ENCODE assay signal across 22 cellular contexts in the genomic region with DNA sequence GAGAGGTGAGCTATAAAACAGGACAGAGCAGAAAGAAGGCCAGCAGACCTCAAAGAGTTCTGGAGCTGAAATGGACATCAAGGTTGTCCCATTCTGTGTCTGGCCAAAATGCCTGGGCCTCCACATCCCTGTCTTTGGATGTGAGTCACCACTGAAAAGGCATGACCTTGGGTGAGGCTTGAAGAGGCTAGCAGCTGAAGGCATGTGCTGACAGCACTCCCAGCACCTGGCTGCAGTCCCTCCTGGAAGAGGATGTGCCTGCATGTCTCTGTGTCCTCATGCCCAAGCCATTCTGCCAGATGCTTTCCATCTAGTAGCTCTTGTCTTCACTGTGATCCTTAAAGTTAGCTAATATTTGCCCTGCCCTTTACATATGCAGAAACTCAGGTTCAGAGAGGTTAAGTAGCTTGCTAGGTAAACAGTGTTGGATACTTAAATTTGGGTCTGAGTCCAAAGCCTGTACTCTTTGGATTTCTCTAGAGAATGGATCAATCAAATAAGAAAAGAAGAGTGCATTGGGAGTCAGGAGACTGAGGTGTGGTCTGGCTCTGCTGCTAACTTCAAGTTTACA. TPM values are rescaled to one million over a fixed set of nuclear protein-coding genes. Genes with fewer than 3 reads are reported as not detected.
DNase-seq lines count a peak whose midpoint lies in the region; ATAC-seq and TF ChIP-seq lines count a peak whose summit lies in the region.
"Had no signal": no experiment of that assay in that cellular context is flagged by ENCODE, and none has a peak within 500 bp of the region (broad histone marks: within the 10 kb centered on the region; RNA-seq: fewer than 3 reads in every experiment).

No MANE protein-coding gene starts in this region.

- H2AFZ ChIP-seq in neuronal stem cell (ENCODE audit: low read length): no peak overlapping the region

- H3K36me3 ChIP-seq in neuronal stem cell (replicated peaks in 1 of 2; ENCODE audit: control insufficient read depth in 2 of 2, insufficient read depth in 2 of 2, low read length in 2 of 2) (no peaks in the 10 kb centered on the region), right lobe of liver (no peaks in the 10 kb centered on the region)
- H3K36me3 ChIP-seq: ascending aorta, tibial artery had no signal

- H3K4me3 ChIP-seq in LNCaP clone FGC (ENCODE audit: low read depth, low read length) (no peak overlapping the region), neuronal stem cell (ENCODE audit: low read length in 2 of 2) (peak overlapping the region in 1 of 2 donors; percentile 23), right lobe of liver (no peak overlapping the region)
- H3K4me3 ChIP-seq: ascending aorta, tibial artery had no signal

- H3K27me3 ChIP-seq in neuronal stem cell (ENCODE audit: control insufficient read depth in 3 of 3, insufficient read depth in 3 of 3, low read depth in 1 of 3, low read length in 3 of 3) (no peaks in the 10 kb centered on the region), right lobe of liver (no peaks in the 10 kb centered on the region)
- H3K27me3 ChIP-seq: ascending aorta had no signal

- no peak overlapping the region for H2BK12ac ChIP-seq in neuronal stem cell (ENCODE audit: low read length)

- peak; percentile 21 for DNase-seq in EH (ENCODE audit: low read depth)
- DNase-seq in LNCaP clone FGC (ENCODE audit: low read depth): peak; percentile 55
- no peak for DNase-seq in neuronal stem cell (ENCODE audit: low spot score)
- DNase-seq in NCI-H748 treated with DMSO at 0.1 percent for 48 hours (lab: John Stamatoyannopoulos, UW): no peak
- DNase-seq in ACHN: no peak
- DNase-seq in NCI-H1105 (lab: John Stamatoyannopoulos, UW): no peak
- no peak for DNase-seq in right lobe of liver
- DNase-seq: activated CD4-positive, alpha-beta T cell treated with anti-CD3 and anti-CD28 coated beads, Interleukin-2, amount 50 U/mL, for 4 hours; activated naive CD4-positive, alpha-beta T cell treated with Interleukin-2 at 50 U/mL for 16 hours; activated T-cell treated with anti-CD3 and anti-CD28 coated beads for 4 hours; foreskin melanocyte; left cardiac atrium; NCI-H2029; NCI-H524 treated with DMSO at 0.1 percent for 48 hours; nucleus accumbens; retina; SHP77 treated with DMSO at 0.1 percent for 48 hours; T-cell; tibial artery had no signal

- TF ChIP-seq CTCF in LNCaP clone FGC (IDR thresholded peaks at IDR 0.05; ENCODE audit: control insufficient read depth, extremely low read depth, insufficient read depth) (no peak), right lobe of liver (IDR thresholded peaks at IDR 0.05) (no peak)

- in situ Hi-C loops in ACHN (cut with HindIII; ENCODE audit: low pct_ligation_motif_present, low pct_unique_long_range_greater_than_20kb, low sequenced_read_pairs): no loop called here

- no peak overlapping the region for H2BK5ac ChIP-seq in neuronal stem cell (ENCODE audit: low read length)

- H4K91ac ChIP-seq in neuronal stem cell (ENCODE audit: low read depth, low read length, poor library complexity): no peak overlapping the region

- intact Hi-C loops in right lobe of liver (cut with DNase I): no loop called here

- H3K27ac ChIP-seq in neuronal stem cell (replicated peaks; ENCODE audit: low read length): no peak overlapping the region
- H3K27ac ChIP-seq in right lobe of liver: no peak overlapping the region
- H3K27ac ChIP-seq: ascending aorta, tibial artery had no signal

- H2BK15ac ChIP-seq in neuronal stem cell (ENCODE audit: low read length): peak overlapping the region; percentile 56

- H3K23ac ChIP-seq in neuronal stem cell (ENCODE audit: low read depth, low read length, poor library complexity): no peak overlapping the region

- H4K8ac ChIP-seq in neuronal stem cell (ENCODE audit: low read depth, low read length): no peak overlapping the region

- H3K9me3 ChIP-seq in neuronal stem cell (replicated peaks in 1 of 2; ENCODE audit: control insufficient read depth in 2 of 2, insufficient read depth in 1 of 2, low read depth in 1 of 2, low read length in 2 of 2) (no peaks in the 10 kb centered on the region), right lobe of liver (no peaks in the 10 kb centered on the region)
- H3K9me3 ChIP-seq: ascending aorta, tibial artery had no signal

- H3K4ac ChIP-seq in neuronal stem cell (ENCODE audit: low read length): no peak overlapping the region

- H2BK120ac ChIP-seq in neuronal stem cell (ENCODE audit: low read depth, low read length): no peak overlapping the region

- peaks cover 0 to 1% of the 10 kb centered on the region in 2 donors for H3K4me1 ChIP-seq in neuronal stem cell (ENCODE audit: control insufficient read depth in 2 of 2, insufficient read depth in 1 of 2, low read depth in 1 of 2, low read length in 2 of 2)
- no peaks in the 10 kb centered on the region for H3K4me1 ChIP-seq in right lobe of liver
- H3K4me1 ChIP-seq: ascending aorta, tibial artery had no signal

- H2AK5ac ChIP-seq in neuronal stem cell (ENCODE audit: low read depth, low read length): no peak overlapping the region

- H3K14ac ChIP-seq in neuronal stem cell (ENCODE audit: low read length): no peak overlapping the region

- H3K79me1 ChIP-seq in neuronal stem cell (ENCODE audit: low read depth, low read length): no peaks in the 10 kb centered on the region

- no peak overlapping the region for H3K4me2 ChIP-seq in neuronal stem cell (ENCODE audit: insufficient read depth, low read length, poor library complexity, severe bottlenecking)

- TF ChIP-seq POLR2A in right lobe of liver (IDR thresholded peaks at IDR 0.05): no peak

- peak overlapping the region; percentile 51 for H3K9ac ChIP-seq in neuronal stem cell (ENCODE audit: low read depth, low read length, poor library complexity)

- peak; percentile 77 for ATAC-seq in esophagus mucosa
- ATAC-seq in right lobe of liver: no peak
- ATAC-seq: stimulated activated effector memory CD8-positive, alpha-beta T cell treated with anti-CD3 and anti-CD28 coated beads, Interleukin-12 subunit alpha, Interleukin-12 subunit beta, amount 100 ng/mL, for 72 hours; T-cell had no signal

- no peak overlapping the region for H3K18ac ChIP-seq in neuronal stem cell (ENCODE audit: low read length)

RNA-seq across cellular contexts. Expression of a gene that starts 35.8 kb away (rescaled TPM):
- 0.40 TPM for total RNA-seq in esophagus mucosa
- 0.24 TPM for polyA plus RNA-seq in neuronal stem cell (2013, experiment 1 of 2)
- polyA plus RNA-seq in neuronal stem cell (2013, experiment 2 of 2): 0.19 TPM
- under 1 TPM in 5 of 6 experiments, not detected in 1; 0.02 to 0.87 (median 0.09) TPM for total RNA-seq in right lobe of liver
- total RNA-seq: ascending aorta, left cardiac atrium, T-cell had no signal

Comparison
In these comparisons a context has a peak if more than half of its experiments do, and no peak if none do; other contexts are left out.
1. DNase-seq: peak in EH (single experiment) and LNCaP clone FGC (single experiment); none in neuronal stem cell (single experiment), NCI-H748 treated with DMSO at 0.1 percent for 48 hours (single experiment), ACHN (single experiment), NCI-H1105 (single experiment) and right lobe of liver (0 of 3).